1 cellular context compared by ENCODE assay signal in genomic region chr3:55842204-55842603, GRCh38.
TF ChIP-seq lines count a peak whose summit lies in the region.

No MANE protein-coding gene starts in this region.

TF ChIP-seq in WTC11, 78 proteins besides CTCF, POLR2A, EP300 and RAD21 (continued from another document):
- TF ChIP-seq, protein P1, sequence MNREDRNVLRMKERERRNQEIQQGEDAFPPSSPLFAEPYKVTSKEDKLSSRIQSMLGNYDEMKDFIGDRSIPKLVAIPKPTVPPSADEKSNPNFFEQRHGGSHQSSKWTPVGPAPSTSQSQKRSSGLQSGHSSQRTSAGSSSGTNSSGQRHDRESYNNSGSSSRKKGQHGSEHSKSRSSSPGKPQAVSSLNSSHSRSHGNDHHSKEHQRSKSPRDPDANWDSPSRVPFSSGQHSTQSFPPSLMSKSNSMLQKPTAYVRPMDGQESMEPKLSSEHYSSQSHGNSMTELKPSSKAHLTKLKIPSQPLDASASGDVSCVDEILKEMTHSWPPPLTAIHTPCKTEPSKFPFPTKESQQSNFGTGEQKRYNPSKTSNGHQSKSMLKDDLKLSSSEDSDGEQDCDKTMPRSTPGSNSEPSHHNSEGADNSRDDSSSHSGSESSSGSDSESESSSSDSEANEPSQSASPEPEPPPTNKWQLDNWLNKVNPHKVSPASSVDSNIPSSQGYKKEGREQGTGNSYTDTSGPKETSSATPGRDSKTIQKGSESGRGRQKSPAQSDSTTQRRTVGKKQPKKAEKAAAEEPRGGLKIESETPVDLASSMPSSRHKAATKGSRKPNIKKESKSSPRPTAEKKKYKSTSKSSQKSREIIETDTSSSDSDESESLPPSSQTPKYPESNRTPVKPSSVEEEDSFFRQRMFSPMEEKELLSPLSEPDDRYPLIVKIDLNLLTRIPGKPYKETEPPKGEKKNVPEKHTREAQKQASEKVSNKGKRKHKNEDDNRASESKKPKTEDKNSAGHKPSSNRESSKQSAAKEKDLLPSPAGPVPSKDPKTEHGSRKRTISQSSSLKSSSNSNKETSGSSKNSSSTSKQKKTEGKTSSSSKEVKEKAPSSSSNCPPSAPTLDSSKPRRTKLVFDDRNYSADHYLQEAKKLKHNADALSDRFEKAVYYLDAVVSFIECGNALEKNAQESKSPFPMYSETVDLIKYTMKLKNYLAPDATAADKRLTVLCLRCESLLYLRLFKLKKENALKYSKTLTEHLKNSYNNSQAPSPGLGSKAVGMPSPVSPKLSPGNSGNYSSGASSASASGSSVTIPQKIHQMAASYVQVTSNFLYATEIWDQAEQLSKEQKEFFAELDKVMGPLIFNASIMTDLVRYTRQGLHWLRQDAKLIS (CRISPR knock-in tag; IDR thresholded peaks at IDR 0.05; ENCODE audit: borderline replicate concordance): no peak
- TF ChIP-seq ZNF263 (CRISPR knock-in tag; IDR thresholded peaks at IDR 0.05; ENCODE audit: low read depth): no peak
- no peak for TF ChIP-seq IRF2 (CRISPR knock-in tag; IDR thresholded peaks at IDR 0.05; ENCODE audit: borderline replicate concordance, low read depth)
- TF ChIP-seq HMGXB4 (CRISPR knock-in tag; IDR thresholded peaks at IDR 0.05): no peak
- no peak for TF ChIP-seq TCF7 (CRISPR knock-in tag; IDR thresholded peaks at IDR 0.05; ENCODE audit: low read depth)
- TF ChIP-seq, protein P2, sequence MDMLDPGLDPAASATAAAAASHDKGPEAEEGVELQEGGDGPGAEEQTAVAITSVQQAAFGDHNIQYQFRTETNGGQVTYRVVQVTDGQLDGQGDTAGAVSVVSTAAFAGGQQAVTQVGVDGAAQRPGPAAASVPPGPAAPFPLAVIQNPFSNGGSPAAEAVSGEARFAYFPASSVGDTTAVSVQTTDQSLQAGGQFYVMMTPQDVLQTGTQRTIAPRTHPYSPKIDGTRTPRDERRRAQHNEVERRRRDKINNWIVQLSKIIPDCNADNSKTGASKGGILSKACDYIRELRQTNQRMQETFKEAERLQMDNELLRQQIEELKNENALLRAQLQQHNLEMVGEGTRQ (CRISPR knock-in tag; IDR thresholded peaks at IDR 0.05): no peak
- TF ChIP-seq, protein P3, sequence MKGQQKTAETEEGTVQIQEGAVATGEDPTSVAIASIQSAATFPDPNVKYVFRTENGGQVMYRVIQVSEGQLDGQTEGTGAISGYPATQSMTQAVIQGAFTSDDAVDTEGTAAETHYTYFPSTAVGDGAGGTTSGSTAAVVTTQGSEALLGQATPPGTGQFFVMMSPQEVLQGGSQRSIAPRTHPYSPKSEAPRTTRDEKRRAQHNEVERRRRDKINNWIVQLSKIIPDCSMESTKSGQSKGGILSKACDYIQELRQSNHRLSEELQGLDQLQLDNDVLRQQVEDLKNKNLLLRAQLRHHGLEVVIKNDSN (CRISPR knock-in tag; IDR thresholded peaks at IDR 0.05): no peak
